In the genomic region with DNA sequence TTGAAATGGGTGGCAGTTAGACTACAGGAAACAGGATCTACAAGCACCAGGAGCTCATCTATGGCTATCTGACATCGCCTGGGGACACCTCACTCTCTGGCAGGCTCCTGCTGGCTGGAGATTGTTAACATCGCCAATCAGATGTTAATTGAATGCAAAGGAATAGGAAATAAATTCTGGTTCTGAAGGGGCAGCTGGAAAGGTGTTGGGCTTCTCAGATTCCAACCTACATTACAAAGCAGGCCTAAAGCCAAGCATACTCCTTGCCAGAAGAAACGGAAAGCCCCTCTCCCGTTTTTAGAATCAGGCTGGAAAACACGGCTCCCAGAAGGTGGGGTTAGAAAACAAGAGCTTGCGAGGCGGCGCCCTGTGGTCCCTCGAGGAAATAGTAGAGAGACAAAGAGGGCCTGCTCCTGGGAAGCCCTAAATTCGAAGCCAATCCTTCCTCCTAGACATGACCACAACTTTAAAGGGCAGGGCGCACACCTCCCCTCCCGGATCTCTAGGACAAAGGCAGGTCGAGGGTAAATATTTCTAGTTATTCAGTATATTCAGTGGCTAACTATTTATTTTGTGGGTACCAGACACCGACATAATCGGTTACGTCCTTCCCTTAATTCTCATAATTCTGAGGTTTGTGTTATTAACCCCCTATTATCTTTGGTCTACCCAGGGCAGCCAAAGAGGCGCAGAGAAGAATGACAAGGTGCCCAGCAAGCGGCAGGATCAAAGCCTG, we compare ENCODE assay signal across 8 cellular contexts. TPM values are rescaled to one million over a fixed set of nuclear protein-coding genes. Genes with fewer than 3 reads are reported as not detected.
DNase-seq lines count a peak whose midpoint lies in the region; ATAC-seq and TF ChIP-seq lines count a peak whose summit lies in the region.

No MANE protein-coding gene starts in this region.

- H3K27me3 ChIP-seq in adipocyte (replicated peaks; ENCODE audit: control insufficient read depth, insufficient read depth, low read length): peaks cover 28% of the 10 kb centered on the region

- ATAC-seq in GM18498 (IDR thresholded peaks at IDR 0.05; ENCODE audit: unreplicated experiment) (peak; percentile 7), HG02840 (IDR thresholded peaks at IDR 0.05; ENCODE audit: low FRiP score, unreplicated experiment) (no peak), GM18505 (IDR thresholded peaks at IDR 0.05; ENCODE audit: unreplicated experiment) (no peak)
- ATAC-seq in stimulated activated naive B cell treated with anti-CD40 and anti-IgM and Interleukin-4, amounts not matched to agents 10 μg/mL and 1 μg/mL and 100 μg/mL, for 72 hours (replicated peaks): no peak

- H3K4me3 ChIP-seq in adipocyte (ENCODE audit: low read length): peak overlapping the region; percentile 80
- H3K4me3 ChIP-seq in mesodermal cell (ENCODE audit: extremely low read depth, insufficient read depth, low read length, poor library complexity, severe bottlenecking): peak overlapping the region; percentile 57

- peaks cover 37 to 43% of the 10 kb centered on the region in 2 donors for H3K27me3 Mint-ChIP-seq in stimulated activated naive B cell treated with anti-CD40 and anti-IgM and Interleukin-4, amounts not matched to agents 10 μg/mL and 1 μg/mL and 100 μg/mL, for 72 hours

- no peak overlapping the region for H3K27ac ChIP-seq in mesodermal cell (ENCODE audit: low read depth, low read length, severe bottlenecking)

- H3K4me1 Mint-ChIP-seq in stimulated activated naive B cell treated with anti-CD40 and anti-IgM and Interleukin-4, amounts not matched to agents 10 μg/mL and 1 μg/mL and 100 μg/mL, for 72 hours: peaks cover 1 to 5% of the 10 kb centered on the region in 2 donors

- H3K9me3 Mint-ChIP-seq in stimulated activated naive B cell treated with anti-CD40 and anti-IgM and Interleukin-4, amounts not matched to agents 10 μg/mL and 1 μg/mL and 100 μg/mL, for 72 hours: no peaks in the 10 kb centered on the region

- TF ChIP-seq POLR2A in GM18505 (IDR thresholded peaks at IDR 0.05; ENCODE audit: borderline replicate concordance, extremely low read depth, insufficient read depth, insufficient read length): no peak

- WGBS in mesodermal cell (ENCODE audit: insufficient coverage in 2 of 2), 2 experiments: 7 to 12% methylated on average over 6 to 11 of the region's 18 CpGs

- peak; percentile 45 for DNase-seq in NCI-H1092 (lab: John Stamatoyannopoulos, UW)
- DNase-seq in adipocyte (ENCODE audit: low read depth): no peak
- no peak for DNase-seq in stimulated activated naive B cell treated with anti-CD40 and anti-IgM and Interleukin-4, amounts not matched to agents 10 μg/mL and 1 μg/mL and 100 μg/mL, for 72 hours
- DNase-seq in NCI-H187 treated with DMSO at 0.1 percent for 48 hours (lab: John Stamatoyannopoulos, UW): no peak

- no peak overlapping the region for H3K9ac ChIP-seq in adipocyte (ENCODE audit: low read length)

- H3K9me3 ChIP-seq in adipocyte (ENCODE audit: control insufficient read depth, low read length) (no peaks in the 10 kb centered on the region), mesodermal cell (ENCODE audit: control insufficient read depth, low read length) (no peaks in the 10 kb centered on the region)

- no peak overlapping the region for H3K27ac Mint-ChIP-seq in stimulated activated naive B cell treated with anti-CD40 and anti-IgM and Interleukin-4, amounts not matched to agents 10 μg/mL and 1 μg/mL and 100 μg/mL, for 72 hours

- no peaks in the 10 kb centered on the region for H3K4me1 ChIP-seq in adipocyte (ENCODE audit: control insufficient read depth, insufficient read depth, low read length)
- H3K4me1 ChIP-seq in mesodermal cell (ENCODE audit: control insufficient read depth, insufficient read depth, low read length, poor library complexity, severe bottlenecking): peaks cover 5% of the 10 kb centered on the region

- no peaks in the 10 kb centered on the region for H3K36me3 Mint-ChIP-seq in stimulated activated naive B cell treated with anti-CD40 and anti-IgM and Interleukin-4, amounts not matched to agents 10 μg/mL and 1 μg/mL and 100 μg/mL, for 72 hours

- H3K36me3 ChIP-seq in adipocyte (ENCODE audit: control insufficient read depth, insufficient read depth, low read length, severe bottlenecking): no peaks in the 10 kb centered on the region
- peaks cover 4% of the 10 kb centered on the region for H3K36me3 ChIP-seq in mesodermal cell (ENCODE audit: control insufficient read depth, insufficient read depth, low read length)

- H3K4me3 Mint-ChIP-seq in stimulated activated naive B cell treated with anti-CD40 and anti-IgM and Interleukin-4, amounts not matched to agents 10 μg/mL and 1 μg/mL and 100 μg/mL, for 72 hours: no peak overlapping the region

RNA-seq across cellular contexts. Expression of a gene that starts 0.8 kb away (rescaled TPM):
- 22.7 TPM for polyA plus RNA-seq in mesodermal cell (2013, experiment 1 of 2)
- 26.9 TPM for polyA plus RNA-seq in mesodermal cell (2013, experiment 2 of 2)
